Comparison of ENCODE assay signal across 8 cellular contexts in genomic region chr11:9138133-9138453, GRCh38. TPM values are rescaled to one million over a fixed set of nuclear protein-coding genes. Genes with fewer than 3 reads are reported as not detected.
DNase-seq lines count a peak whose midpoint lies in the region; ATAC-seq, FAIRE-seq and TF ChIP-seq lines count a peak whose summit lies in the region.

No MANE protein-coding gene starts in this region.

- no peak overlapping the region for H3K4me3 Mint-ChIP-seq in astrocyte (ENCODE audit: unreplicated experiment)

- peak overlapping the region; percentile 78 for H3K27ac Mint-ChIP-seq in astrocyte (ENCODE audit: unreplicated experiment)

- H3K27me3 ChIP-seq in astrocyte (ENCODE audit: insufficient read depth, low read length) (no peaks in the 10 kb centered on the region), parathyroid adenoma (ENCODE audit: control insufficient read depth, insufficient read depth, low read length) (no peaks in the 10 kb centered on the region)

- no peaks in the 10 kb centered on the region for H3K79me2 ChIP-seq in astrocyte (ENCODE audit: insufficient read depth, low read length)
- H3K79me2 ChIP-seq in parathyroid adenoma: no peaks in the 10 kb centered on the region

- H3K36me3 ChIP-seq in astrocyte (ENCODE audit: insufficient read depth, low read length) (peaks cover 24% of the 10 kb centered on the region), parathyroid adenoma (ENCODE audit: control insufficient read depth, insufficient read depth, low read length) (no peaks in the 10 kb centered on the region)

- peak overlapping the region; percentile 11 for H3K9ac ChIP-seq in astrocyte (ENCODE audit: low read length)
- no peak overlapping the region for H3K9ac ChIP-seq in parathyroid adenoma

- H3K4me1 ChIP-seq in astrocyte (ENCODE audit: insufficient read depth, low read length): peaks cover 23% of the 10 kb centered on the region
- H3K4me1 ChIP-seq in parathyroid adenoma: peaks cover 24% of the 10 kb centered on the region

- H3K27ac ChIP-seq in astrocyte (ENCODE audit: low read depth, low read length) (no peak overlapping the region), parathyroid adenoma (peak overlapping the region; percentile 81)

- DNase-seq in NCI-H146 (lab: John Stamatoyannopoulos, UW) (peak; percentile 90), NCI-H146 treated with DMSO at 0.1 percent for 48 hours (lab: John Stamatoyannopoulos, UW; ENCODE audit: unreplicated experiment) (no peak), NCI-H1105 treated with DMSO at 0.1 percent for 48 hours (lab: John Stamatoyannopoulos, UW) (peak; percentile 84), astrocyte (ENCODE audit: low read depth) (no peak), sciatic nerve (ENCODE audit: low spot score) (no peak), NCI-H226 (no peak)

- ATAC-seq in HG03565 (IDR thresholded peaks at IDR 0.05; ENCODE audit: unreplicated experiment) (no peak), sciatic nerve (no peak)

- H3K9me3 ChIP-seq in astrocyte (ENCODE audit: insufficient read depth, low read depth, low read length) (no peaks in the 10 kb centered on the region), parathyroid adenoma (ENCODE audit: control insufficient read depth, low read length) (no peaks in the 10 kb centered on the region)

- no peak overlapping the region for H3K4me2 ChIP-seq in astrocyte (ENCODE audit: low read length)
- H3K4me2 ChIP-seq in parathyroid adenoma (ENCODE audit: low read length): no peak overlapping the region

- H2AFZ ChIP-seq in astrocyte (ENCODE audit: low read depth, low read length) (no peak overlapping the region), parathyroid adenoma (peak overlapping the region; percentile 83)

- no peaks in the 10 kb centered on the region for H3K9me3 Mint-ChIP-seq in astrocyte (ENCODE audit: unreplicated experiment)

- H3K4me3 ChIP-seq in astrocyte (ENCODE audit: insufficient read depth, low read depth, low read length) (no peak overlapping the region), parathyroid adenoma (ENCODE audit: low read depth, low read length) (no peak overlapping the region)

- peaks cover 22% of the 10 kb centered on the region for H4K20me1 ChIP-seq in astrocyte (ENCODE audit: insufficient read depth, low read length)

- H3K27me3 Mint-ChIP-seq in astrocyte (ENCODE audit: low read depth, unreplicated experiment): no peaks in the 10 kb centered on the region

- peaks cover 42% of the 10 kb centered on the region for H3K36me3 Mint-ChIP-seq in astrocyte (ENCODE audit: low read depth, unreplicated experiment)

- H3K4me1 Mint-ChIP-seq in astrocyte (ENCODE audit: low read depth, unreplicated experiment): peaks cover 25% of the 10 kb centered on the region

- TF ChIP-seq CTCF in astrocyte (IDR thresholded peaks at IDR 0.05; ENCODE audit: insufficient read depth, low read depth, low read length) (no peak), parathyroid adenoma (IDR thresholded peaks at IDR 0.05) (no peak)

- intact Hi-C loops in sciatic nerve (cut with DNase I): no loop called here

- no peak for FAIRE-seq in astrocyte (lab: Jason Lieb, UNC)

RNA-seq across cellular contexts. Expression of gene SCUBE2, which starts 46.7 kb away (rescaled TPM):
- total RNA-seq in astrocyte: 1.5 and 1.6 TPM in 2 replicates
- total RNA-seq in sciatic nerve: 8.8 TPM

Comparison
In these comparisons a context has a peak if more than half of its experiments do, and no peak if none do; other contexts are left out.
1. DNase-seq: peak in NCI-H146 (single experiment) and NCI-H1105 treated with DMSO at 0.1 percent for 48 hours (single experiment); none in NCI-H146 treated with DMSO at 0.1 percent for 48 hours (single experiment), astrocyte (single experiment), sciatic nerve (single experiment) and NCI-H226 (single experiment).